1 cellular context compared by ENCODE assay signal in genomic region chr22:25582946-25583345, GRCh38.
TF ChIP-seq lines count a peak whose summit lies in the region.

No MANE protein-coding gene starts in this region.

TF ChIP-seq in GM23338, 12 proteins besides CTCF, POLR2A, EP300 and RAD21 (continued from another document):
- TF ChIP-seq REST (IDR thresholded peaks at IDR 0.05; ENCODE audit: unreplicated experiment), result no peak
- no peak for TF ChIP-seq JUNB (IDR thresholded peaks at IDR 0.05; ENCODE audit: unreplicated experiment)
- TF ChIP-seq ZNF462 (CRISPR knock-in tag; IDR thresholded peaks at IDR 0.05), result no peak
- no peak for TF ChIP-seq ZNF331 (CRISPR knock-in tag; IDR thresholded peaks at IDR 0.05; ENCODE audit: low read depth)
- no peak for TF ChIP-seq NANOG (IDR thresholded peaks at IDR 0.05; ENCODE audit: borderline replicate concordance)
- no peak for TF ChIP-seq STAT1 (IDR thresholded peaks at IDR 0.05; ENCODE audit: unreplicated experiment)
